ENCODE assay signal across 2 cellular contexts in the genomic region with DNA sequence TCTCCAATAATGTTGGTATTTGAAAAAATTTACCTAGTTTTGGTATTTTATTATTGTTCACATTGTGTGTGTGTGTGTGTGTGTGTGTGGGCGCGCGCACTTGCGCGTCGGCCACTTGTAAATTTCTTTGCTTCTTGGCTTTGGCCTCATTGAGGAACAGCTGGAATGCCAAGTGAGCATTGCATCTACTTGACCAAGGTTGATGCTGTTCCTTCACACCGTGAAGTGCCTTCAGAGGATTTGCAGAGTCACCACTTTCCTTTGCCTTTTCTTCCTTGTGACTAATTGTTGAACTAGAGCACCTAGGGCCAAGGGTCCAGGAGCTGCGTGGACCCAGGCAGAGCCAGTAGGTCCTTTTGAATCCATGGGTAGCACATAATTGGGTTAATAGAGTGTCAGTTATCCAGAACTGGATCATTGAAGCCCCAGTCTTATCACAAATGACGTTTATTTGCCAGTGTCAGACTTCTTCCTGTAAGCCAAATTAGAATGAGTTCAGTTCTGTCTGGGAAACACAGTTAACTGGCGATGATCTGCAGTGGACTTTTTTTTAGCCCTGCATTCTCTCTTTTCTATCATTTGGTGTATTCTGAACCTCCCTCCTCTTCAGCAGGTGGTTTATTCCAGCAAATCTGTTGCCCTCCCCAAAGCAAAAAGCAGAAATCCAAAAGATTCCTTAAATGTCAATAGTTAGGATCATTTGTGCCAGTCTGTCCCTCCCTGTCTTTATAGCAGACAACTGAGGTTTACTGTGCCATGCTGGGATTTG.
TF ChIP-seq lines count a peak whose summit lies in the region.

No MANE protein-coding gene starts in this region.

TF ChIP-seq in WTC11, 78 proteins besides CTCF, POLR2A, EP300 and RAD21:
- TF ChIP-seq, protein P1, sequence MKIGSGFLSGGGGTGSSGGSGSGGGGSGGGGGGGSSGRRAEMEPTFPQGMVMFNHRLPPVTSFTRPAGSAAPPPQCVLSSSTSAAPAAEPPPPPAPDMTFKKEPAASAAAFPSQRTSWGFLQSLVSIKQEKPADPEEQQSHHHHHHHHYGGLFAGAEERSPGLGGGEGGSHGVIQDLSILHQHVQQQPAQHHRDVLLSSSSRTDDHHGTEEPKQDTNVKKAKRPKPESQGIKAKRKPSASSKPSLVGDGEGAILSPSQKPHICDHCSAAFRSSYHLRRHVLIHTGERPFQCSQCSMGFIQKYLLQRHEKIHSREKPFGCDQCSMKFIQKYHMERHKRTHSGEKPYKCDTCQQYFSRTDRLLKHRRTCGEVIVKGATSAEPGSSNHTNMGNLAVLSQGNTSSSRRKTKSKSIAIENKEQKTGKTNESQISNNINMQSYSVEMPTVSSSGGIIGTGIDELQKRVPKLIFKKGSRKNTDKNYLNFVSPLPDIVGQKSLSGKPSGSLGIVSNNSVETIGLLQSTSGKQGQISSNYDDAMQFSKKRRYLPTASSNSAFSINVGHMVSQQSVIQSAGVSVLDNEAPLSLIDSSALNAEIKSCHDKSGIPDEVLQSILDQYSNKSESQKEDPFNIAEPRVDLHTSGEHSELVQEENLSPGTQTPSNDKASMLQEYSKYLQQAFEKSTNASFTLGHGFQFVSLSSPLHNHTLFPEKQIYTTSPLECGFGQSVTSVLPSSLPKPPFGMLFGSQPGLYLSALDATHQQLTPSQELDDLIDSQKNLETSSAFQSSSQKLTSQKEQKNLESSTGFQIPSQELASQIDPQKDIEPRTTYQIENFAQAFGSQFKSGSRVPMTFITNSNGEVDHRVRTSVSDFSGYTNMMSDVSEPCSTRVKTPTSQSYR (CRISPR knock-in tag; IDR thresholded peaks at IDR 0.05): no peak
- TF ChIP-seq TEAD1 (CRISPR knock-in tag; IDR thresholded peaks at IDR 0.05) (no peak), GRHL2 (CRISPR knock-in tag; IDR thresholded peaks at IDR 0.05; ENCODE audit: insufficient replicate concordance, severe bottlenecking) (no peak), OVOL2 (CRISPR knock-in tag; IDR thresholded peaks at IDR 0.05; ENCODE audit: borderline replicate concordance) (no peak), CREB1 (CRISPR knock-in tag; IDR thresholded peaks at IDR 0.05) (no peak), FOXP1 (CRISPR knock-in tag; IDR thresholded peaks at IDR 0.05; ENCODE audit: borderline replicate concordance) (no peak), FOXJ3 (CRISPR knock-in tag; IDR thresholded peaks at IDR 0.05; ENCODE audit: borderline replicate concordance) (no peak), CREM (CRISPR knock-in tag; IDR thresholded peaks at IDR 0.05) (no peak)
- TF ChIP-seq, protein P2, sequence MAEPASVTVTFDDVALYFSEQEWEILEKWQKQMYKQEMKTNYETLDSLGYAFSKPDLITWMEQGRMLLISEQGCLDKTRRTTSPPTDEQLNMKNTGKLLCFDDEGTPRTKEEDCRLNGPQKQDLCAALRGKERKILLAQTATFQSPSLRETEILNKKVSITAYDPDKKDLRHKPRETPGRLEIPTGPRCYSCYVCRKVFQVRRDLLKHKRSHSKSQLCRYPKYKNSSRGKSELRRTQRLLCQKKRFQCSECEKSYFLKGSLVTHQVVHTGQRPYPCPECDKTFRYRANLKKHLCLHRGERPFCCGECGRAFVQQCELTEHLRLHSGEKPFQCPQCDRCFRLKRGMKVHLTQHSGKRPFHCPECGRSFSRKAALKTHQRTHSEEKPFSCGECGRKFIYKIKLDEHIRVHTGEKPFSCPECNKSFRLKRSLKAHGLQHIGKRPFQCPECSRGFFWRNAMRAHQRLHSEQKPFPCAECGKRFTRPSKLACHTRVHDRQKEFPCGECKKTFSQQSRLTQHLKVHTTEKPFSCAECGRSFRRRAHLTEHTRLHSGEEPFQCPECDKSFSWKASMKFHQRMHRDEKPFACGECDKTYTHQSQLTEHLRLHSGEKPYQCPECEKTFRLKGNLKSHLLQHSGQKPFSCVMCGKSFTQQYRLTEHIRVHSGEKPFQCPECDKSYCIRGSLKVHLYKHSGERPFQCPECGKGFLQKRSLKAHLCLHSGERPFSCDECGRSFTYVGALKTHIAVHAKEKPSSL (CRISPR knock-in tag; conservative IDR thresholded peaks at IDR 0.05): no peak
- TF ChIP-seq, protein P3, sequence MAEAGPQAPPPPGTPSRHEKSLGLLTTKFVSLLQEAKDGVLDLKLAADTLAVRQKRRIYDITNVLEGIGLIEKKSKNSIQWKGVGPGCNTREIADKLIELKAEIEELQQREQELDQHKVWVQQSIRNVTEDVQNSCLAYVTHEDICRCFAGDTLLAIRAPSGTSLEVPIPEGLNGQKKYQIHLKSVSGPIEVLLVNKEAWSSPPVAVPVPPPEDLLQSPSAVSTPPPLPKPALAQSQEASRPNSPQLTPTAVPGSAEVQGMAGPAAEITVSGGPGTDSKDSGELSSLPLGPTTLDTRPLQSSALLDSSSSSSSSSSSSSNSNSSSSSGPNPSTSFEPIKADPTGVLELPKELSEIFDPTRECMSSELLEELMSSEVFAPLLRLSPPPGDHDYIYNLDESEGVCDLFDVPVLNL (CRISPR knock-in tag; IDR thresholded peaks at IDR 0.05; ENCODE audit: borderline replicate concordance, low read depth): no peak
- TF ChIP-seq, protein P4, sequence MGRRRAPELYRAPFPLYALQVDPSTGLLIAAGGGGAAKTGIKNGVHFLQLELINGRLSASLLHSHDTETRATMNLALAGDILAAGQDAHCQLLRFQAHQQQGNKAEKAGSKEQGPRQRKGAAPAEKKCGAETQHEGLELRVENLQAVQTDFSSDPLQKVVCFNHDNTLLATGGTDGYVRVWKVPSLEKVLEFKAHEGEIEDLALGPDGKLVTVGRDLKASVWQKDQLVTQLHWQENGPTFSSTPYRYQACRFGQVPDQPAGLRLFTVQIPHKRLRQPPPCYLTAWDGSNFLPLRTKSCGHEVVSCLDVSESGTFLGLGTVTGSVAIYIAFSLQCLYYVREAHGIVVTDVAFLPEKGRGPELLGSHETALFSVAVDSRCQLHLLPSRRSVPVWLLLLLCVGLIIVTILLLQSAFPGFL (CRISPR knock-in tag; IDR thresholded peaks at IDR 0.05; ENCODE audit: borderline replicate concordance): no peak
- TF ChIP-seq, protein P5, sequence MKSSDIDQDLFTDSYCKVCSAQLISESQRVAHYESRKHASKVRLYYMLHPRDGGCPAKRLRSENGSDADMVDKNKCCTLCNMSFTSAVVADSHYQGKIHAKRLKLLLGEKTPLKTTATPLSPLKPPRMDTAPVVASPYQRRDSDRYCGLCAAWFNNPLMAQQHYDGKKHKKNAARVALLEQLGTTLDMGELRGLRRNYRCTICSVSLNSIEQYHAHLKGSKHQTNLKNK (CRISPR knock-in tag; IDR thresholded peaks at IDR 0.05): no peak

TF ChIP-seq in HepG2, 621 proteins besides CTCF, POLR2A, EP300 and RAD21 (continues in another document):
- TF ChIP-seq, protein P6, sequence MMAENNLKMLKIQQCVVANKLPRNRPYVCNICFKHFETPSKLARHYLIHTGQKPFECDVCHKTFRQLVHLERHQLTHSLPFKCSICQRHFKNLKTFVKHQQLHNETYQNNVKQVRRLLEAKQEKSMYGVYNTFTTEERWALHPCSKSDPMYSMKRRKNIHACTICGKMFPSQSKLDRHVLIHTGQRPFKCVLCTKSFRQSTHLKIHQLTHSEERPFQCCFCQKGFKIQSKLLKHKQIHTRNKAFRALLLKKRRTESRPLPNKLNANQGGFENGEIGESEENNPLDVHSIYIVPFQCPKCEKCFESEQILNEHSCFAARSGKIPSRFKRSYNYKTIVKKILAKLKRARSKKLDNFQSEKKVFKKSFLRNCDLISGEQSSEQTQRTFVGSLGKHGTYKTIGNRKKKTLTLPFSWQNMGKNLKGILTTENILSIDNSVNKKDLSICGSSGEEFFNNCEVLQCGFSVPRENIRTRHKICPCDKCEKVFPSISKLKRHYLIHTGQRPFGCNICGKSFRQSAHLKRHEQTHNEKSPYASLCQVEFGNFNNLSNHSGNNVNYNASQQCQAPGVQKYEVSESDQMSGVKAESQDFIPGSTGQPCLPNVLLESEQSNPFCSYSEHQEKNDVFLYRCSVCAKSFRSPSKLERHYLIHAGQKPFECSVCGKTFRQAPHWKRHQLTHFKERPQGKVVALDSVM (CRISPR knock-in tag; IDR thresholded peaks at IDR 0.05): no peak
- TF ChIP-seq ZNF441 (CRISPR knock-in tag; IDR thresholded peaks at IDR 0.05; ENCODE audit: borderline replicate concordance) (no peak), MED1 (CRISPR knock-in tag; IDR thresholded peaks at IDR 0.05) (no peak), FOXK2 (IDR thresholded peaks at IDR 0.05) (no peak), STAG1 (CRISPR knock-in tag; IDR thresholded peaks at IDR 0.05) (no peak), ZNF350 (CRISPR knock-in tag; IDR thresholded peaks at IDR 0.05; ENCODE audit: borderline replicate concordance, low read depth) (no peak), ZNF619 (CRISPR knock-in tag; IDR thresholded peaks at IDR 0.05) (no peak), ZNF781 (CRISPR knock-in tag; IDR thresholded peaks at IDR 0.05; ENCODE audit: borderline replicate concordance, not compliant biosample characterization) (no peak)
- TF ChIP-seq, protein P7, sequence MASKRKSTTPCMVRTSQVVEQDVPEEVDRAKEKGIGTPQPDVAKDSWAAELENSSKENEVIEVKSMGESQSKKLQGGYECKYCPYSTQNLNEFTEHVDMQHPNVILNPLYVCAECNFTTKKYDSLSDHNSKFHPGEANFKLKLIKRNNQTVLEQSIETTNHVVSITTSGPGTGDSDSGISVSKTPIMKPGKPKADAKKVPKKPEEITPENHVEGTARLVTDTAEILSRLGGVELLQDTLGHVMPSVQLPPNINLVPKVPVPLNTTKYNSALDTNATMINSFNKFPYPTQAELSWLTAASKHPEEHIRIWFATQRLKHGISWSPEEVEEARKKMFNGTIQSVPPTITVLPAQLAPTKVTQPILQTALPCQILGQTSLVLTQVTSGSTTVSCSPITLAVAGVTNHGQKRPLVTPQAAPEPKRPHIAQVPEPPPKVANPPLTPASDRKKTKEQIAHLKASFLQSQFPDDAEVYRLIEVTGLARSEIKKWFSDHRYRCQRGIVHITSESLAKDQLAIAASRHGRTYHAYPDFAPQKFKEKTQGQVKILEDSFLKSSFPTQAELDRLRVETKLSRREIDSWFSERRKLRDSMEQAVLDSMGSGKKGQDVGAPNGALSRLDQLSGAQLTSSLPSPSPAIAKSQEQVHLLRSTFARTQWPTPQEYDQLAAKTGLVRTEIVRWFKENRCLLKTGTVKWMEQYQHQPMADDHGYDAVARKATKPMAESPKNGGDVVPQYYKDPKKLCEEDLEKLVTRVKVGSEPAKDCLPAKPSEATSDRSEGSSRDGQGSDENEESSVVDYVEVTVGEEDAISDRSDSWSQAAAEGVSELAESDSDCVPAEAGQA (IDR thresholded peaks at IDR 0.05; ENCODE audit: low read depth): no peak
- TF ChIP-seq, protein P7 (CRISPR knock-in tag; IDR thresholded peaks at IDR 0.05; ENCODE audit: borderline replicate concordance): no peak
- TF ChIP-seq, protein P8, sequence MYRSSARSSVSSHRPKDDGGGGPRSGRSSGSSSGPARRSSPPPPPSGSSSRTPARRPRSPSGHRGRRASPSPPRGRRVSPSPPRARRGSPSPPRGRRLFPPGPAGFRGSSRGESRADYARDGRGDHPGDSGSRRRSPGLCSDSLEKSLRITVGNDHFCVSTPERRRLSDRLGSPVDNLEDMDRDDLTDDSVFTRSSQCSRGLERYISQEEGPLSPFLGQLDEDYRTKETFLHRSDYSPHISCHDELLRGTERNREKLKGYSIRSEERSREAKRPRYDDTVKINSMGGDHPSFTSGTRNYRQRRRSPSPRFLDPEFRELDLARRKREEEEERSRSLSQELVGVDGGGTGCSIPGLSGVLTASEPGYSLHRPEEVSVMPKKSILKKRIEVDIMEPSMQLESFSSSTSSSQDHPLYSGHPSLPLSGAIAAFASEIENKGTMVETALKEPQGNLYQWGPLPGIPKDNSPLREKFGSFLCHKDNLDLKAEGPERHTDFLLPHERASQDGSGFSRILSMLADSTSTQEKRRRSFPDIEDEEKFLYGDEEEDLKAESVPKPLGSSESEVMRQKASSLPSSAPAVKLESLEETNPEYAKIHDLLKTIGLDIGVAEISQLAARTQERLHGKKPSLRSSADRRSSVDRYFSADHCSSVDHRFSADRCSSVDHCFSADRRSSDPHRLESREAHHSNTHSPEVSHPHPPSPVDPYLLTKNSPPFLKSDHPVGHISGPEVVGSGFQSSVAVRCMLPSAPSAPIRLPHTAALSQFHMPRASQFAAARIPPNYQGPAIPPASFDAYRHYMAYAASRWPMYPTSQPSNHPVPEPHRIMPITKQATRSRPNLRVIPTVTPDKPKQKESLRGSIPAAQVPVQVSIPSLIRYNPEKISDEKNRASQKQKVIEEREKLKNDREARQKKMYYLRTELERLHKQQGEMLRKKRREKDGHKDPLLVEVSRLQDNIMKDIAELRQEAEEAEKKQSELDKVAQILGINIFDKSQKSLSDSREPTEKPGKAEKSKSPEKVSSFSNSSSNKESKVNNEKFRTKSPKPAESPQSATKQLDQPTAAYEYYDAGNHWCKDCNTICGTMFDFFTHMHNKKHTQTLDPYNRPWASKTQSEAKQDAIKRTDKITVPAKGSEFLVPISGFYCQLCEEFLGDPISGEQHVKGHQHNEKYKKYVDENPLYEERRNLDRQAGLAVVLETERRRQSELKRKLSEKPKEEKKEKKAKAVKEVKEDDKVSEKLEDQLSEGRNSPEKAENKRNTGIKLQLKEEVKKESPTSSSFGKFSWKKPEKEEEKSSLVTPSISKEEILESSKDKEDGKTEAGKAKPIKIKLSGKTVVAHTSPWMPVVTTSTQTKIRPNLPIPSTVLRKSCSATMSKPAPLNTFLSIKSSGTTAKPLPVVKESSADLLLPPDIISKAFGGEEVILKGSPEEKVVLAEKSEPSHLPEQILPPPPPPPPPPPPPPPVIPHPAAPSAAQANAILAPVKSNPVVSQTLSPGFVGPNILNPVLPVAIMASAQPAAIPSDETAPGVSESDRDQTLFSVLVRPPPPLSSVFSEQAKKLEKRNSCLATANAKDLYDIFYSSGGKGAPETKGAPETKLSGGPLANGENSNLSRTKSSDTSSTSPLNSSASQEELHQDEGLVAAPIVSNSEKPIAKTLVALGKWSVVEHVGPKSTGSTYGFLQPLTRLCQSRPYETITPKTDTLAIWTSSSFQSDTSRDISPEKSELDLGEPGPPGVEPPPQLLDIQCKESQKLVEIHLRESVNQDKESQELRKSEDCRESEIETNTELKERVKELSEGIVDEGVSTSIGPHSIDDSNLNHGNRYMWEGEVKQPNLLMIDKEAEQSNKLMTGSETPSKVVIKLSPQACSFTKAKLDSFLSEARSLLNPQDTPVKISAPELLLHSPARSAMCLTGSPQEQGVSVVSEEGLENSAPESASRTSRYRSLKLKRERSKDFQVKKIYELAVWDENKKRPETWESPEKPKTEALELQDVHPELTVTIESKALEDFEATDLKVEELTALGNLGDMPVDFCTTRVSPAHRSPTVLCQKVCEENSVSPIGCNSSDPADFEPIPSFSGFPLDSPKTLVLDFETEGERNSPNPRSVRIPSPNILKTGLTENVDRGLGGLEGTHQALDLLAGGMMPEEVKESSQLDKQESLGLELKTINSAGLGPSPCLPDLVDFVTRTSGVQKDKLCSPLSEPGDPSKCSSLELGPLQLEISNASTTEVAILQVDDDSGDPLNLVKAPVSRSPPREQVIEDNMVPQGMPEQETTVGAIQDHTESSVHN (CRISPR knock-in tag; IDR thresholded peaks at IDR 0.05): no peak
